Comparison of ENCODE assay signal across 8 cellular contexts in the genomic region with DNA sequence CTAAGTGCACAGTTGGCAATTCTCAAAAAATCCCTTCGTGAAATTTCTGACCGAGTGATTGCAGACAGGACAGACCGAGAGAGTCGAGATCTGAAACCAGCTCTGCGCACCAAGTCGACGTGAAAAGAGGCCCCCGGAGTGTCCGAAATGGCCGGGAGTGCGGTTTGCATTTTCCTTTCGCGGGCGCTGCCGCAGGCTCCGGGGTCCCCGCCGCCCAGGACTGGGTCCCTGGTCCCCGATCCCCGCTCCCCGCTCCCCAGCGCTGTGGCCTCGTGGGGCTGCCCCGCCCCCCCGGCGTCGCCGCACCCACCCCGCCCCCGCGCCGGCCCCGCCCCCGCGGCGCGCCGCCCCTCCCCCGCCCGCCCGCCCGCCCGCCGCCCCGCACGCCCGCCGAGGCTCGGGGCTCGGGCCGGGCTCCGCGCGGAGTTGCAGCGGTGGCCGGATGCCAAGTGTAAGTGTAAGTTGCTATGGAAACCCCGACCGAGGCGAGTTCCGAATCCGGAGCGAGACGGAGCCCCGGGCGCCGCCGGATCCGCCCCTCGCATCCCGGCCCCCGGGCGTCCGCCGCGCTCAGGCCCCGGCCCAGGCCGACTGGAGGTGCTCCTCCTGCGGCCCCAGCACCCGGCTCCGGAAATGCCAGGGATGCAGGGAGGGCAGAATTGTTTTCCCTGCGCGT. TPM values are rescaled to one million over a fixed set of nuclear protein-coding genes. Genes with fewer than 3 reads are reported as not detected.
DNase-seq lines count a peak whose midpoint lies in the region; ATAC-seq, FAIRE-seq and TF ChIP-seq lines count a peak whose summit lies in the region.

No MANE protein-coding gene starts in this region.

- no TSS peak for BruUV-seq in endothelial cell of umbilical vein (replicated peaks; lab: Mats Ljungman, UMichigan)

- H3K4me2 ChIP-seq in endothelial cell of umbilical vein (ENCODE audit: insufficient read depth, low read length) (peak overlapping the region; percentile 95), mesendoderm (ENCODE audit: low read length) (peak overlapping the region; percentile 53)

- intact Hi-C loops in endothelial cell of umbilical vein (cut with micrococcal nuclease) = loop anchor here (10.0 kb wide), 1 partner anchor 801 kb away; the partner anchor contains the start of gene SKIDA1

- no peak overlapping the region for H3K27ac Mint-ChIP-seq in stimulated activated naive CD8-positive, alpha-beta T cell treated with anti-CD3 and anti-CD28 coated beads, Interleukin-15, amount 100 ng/mL, for 72 hours

- peak overlapping the region; percentile 12 for H2AFZ ChIP-seq in endothelial cell of umbilical vein (ENCODE audit: low read depth, low read length)

- no peak for TF ChIP-seq CTCF in AG10803 (conservative IDR thresholded peaks at IDR 0.05; ENCODE audit: low read length)
- TF ChIP-seq CTCF in endothelial cell of umbilical vein (IDR thresholded peaks at IDR 0.05; ENCODE audit: extremely low read depth in 1 of 2, insufficient read depth in 1 of 2, low read depth in 1 of 2, low read length in 2 of 2) = no peak

- peaks cover 29% of the 10 kb centered on the region for H3K4me1 Mint-ChIP-seq in stimulated activated naive CD8-positive, alpha-beta T cell treated with anti-CD3 and anti-CD28 coated beads, Interleukin-15, amount 100 ng/mL, for 72 hours

- H3K9me1 ChIP-seq in endothelial cell of umbilical vein (replicated peaks; ENCODE audit: control insufficient read depth, extremely low read depth, insufficient read depth, low read length) = no peaks in the 10 kb centered on the region

- no peak overlapping the region for H2AK5ac ChIP-seq in mesendoderm (ENCODE audit: low read length)

- H3K9ac ChIP-seq in endothelial cell of umbilical vein (replicated peaks; ENCODE audit: extremely low read depth, insufficient read depth, low read length) = peak overlapping the region; percentile 44
- peak overlapping the region; percentile 43 for H3K9ac ChIP-seq in mesendoderm (ENCODE audit: low read length)

- peak; percentile 52 for ATAC-seq in GM18907 (IDR thresholded peaks at IDR 0.05; ENCODE audit: unreplicated experiment)
- ATAC-seq in HG03095 (IDR thresholded peaks at IDR 0.05; ENCODE audit: unreplicated experiment) = peak; percentile 39
- ATAC-seq in stimulated activated naive CD8-positive, alpha-beta T cell treated with anti-CD3 and anti-CD28 coated beads, Interleukin-15, amount 100 ng/mL, for 72 hours = peak; percentile 71

- TF ChIP-seq POLR2A in endothelial cell of umbilical vein (IDR thresholded peaks at IDR 0.05; ENCODE audit: low read depth, low read length) = no peak

- dilution Hi-C loops in endothelial cell of umbilical vein (cut with MboI; ENCODE audit: extremely low pct_ligation_motif_present, low sequenced_read_pairs) = no loop called here

- POLR2A ChIA-PET in endothelial cell of umbilical vein (lab: Charles Lee) = no interaction called here

- H3K79me2 ChIP-seq in endothelial cell of umbilical vein (ENCODE audit: control insufficient read depth, insufficient read depth, low read length) = no peaks in the 10 kb centered on the region
- no peaks in the 10 kb centered on the region for H3K79me2 ChIP-seq in mesendoderm (ENCODE audit: control insufficient read depth, insufficient read depth, low read length)

- DNase-seq in AG10803 (ENCODE audit: low read depth) = peak; percentile 63
- peak; percentile 56 to 73 for DNase-seq in NOMO-1 (lab: John Stamatoyannopoulos, UW; ENCODE audit: unreplicated experiment in 2 of 2)
- DNase-seq in activated T-cell treated with anti-CD3 and anti-CD28 coated beads for 4 hours = peak; percentile 40
- DNase-seq in endothelial cell of umbilical vein (ENCODE audit: low read depth, low spot score) = peak; percentile 62
- peak; percentile 88 for DNase-seq in mesendoderm
- peak; percentile 67 to 78 for DNase-seq in stimulated activated naive CD8-positive, alpha-beta T cell treated with anti-CD3 and anti-CD28 coated beads, Interleukin-15, amount 100 ng/mL, for 72 hours

- H3K56ac ChIP-seq in mesendoderm (ENCODE audit: low read length) = peak overlapping the region; percentile 37

- no peaks in the 10 kb centered on the region for H3K9me3 Mint-ChIP-seq in stimulated activated naive CD8-positive, alpha-beta T cell treated with anti-CD3 and anti-CD28 coated beads, Interleukin-15, amount 100 ng/mL, for 72 hours

- peaks cover 10% of the 10 kb centered on the region for H4K20me1 ChIP-seq in endothelial cell of umbilical vein (replicated peaks; ENCODE audit: control insufficient read depth, extremely low read depth, insufficient read depth, low read length)

- H2BK15ac ChIP-seq in mesendoderm (replicated peaks; ENCODE audit: low read depth) = no peak overlapping the region

- peaks cover 23 to 32% of the 10 kb centered on the region in 2 experiments for H3K27me3 ChIP-seq in endothelial cell of umbilical vein (ENCODE audit: control insufficient read depth in 2 of 2, insufficient read depth in 2 of 2, low read length in 2 of 2)
- H3K27me3 ChIP-seq in mesendoderm (ENCODE audit: insufficient read depth, low read length, poor library complexity) = peaks cover 28% of the 10 kb centered on the region

- H3K23ac ChIP-seq in mesendoderm (ENCODE audit: low read length) = no peak overlapping the region

- H4K5ac ChIP-seq in mesendoderm (ENCODE audit: low read length) = no peak overlapping the region

- H3K4ac ChIP-seq in mesendoderm (ENCODE audit: low read depth, low read length) = peak overlapping the region; percentile 10

- no peak overlapping the region for H3K27ac ChIP-seq in endothelial cell of umbilical vein (ENCODE audit: insufficient read depth, low read depth, low read length)
- peak overlapping the region; percentile 11 for H3K27ac ChIP-seq in mesendoderm (ENCODE audit: low read depth, low read length)

- FAIRE-seq in endothelial cell of umbilical vein (lab: Jason Lieb, UNC) = peak; percentile 82

- H3K9me3 ChIP-seq in endothelial cell of umbilical vein (replicated peaks; ENCODE audit: control insufficient read depth, insufficient read depth, low read length) = no peaks in the 10 kb centered on the region

- no peaks in the 10 kb centered on the region for H3K79me1 ChIP-seq in mesendoderm (ENCODE audit: low read length)

- H3K4me1 ChIP-seq in endothelial cell of umbilical vein (ENCODE audit: control insufficient read depth, extremely low read depth, insufficient read depth, low read length) (peaks cover 18% of the 10 kb centered on the region), mesendoderm (ENCODE audit: control insufficient read depth, low read depth, low read length) (peaks cover 5% of the 10 kb centered on the region)

- peaks cover 42% of the 10 kb centered on the region for H3K27me3 Mint-ChIP-seq in stimulated activated naive CD8-positive, alpha-beta T cell treated with anti-CD3 and anti-CD28 coated beads, Interleukin-15, amount 100 ng/mL, for 72 hours

- peak overlapping the region; percentile 83 for H3K18ac ChIP-seq in mesendoderm (ENCODE audit: low read length)

- CTCF ChIA-PET in endothelial cell of umbilical vein (lab: Charles Lee) = interaction anchor here (0.6 to 1.0 kb wide), 3 partner anchors 9 to 222 kb away, joined by 3 read pairs; partner anchors contain the start of gene COMMD3

- no peak overlapping the region for H2BK120ac ChIP-seq in mesendoderm (ENCODE audit: low read depth, low read length)

- no peak overlapping the region for H2BK5ac ChIP-seq in mesendoderm (ENCODE audit: low read length)

- no peak overlapping the region for H4K8ac ChIP-seq in mesendoderm (ENCODE audit: low read depth, low read length)

- peaks cover 3 to 6% of the 10 kb centered on the region in 2 experiments for H3K36me3 ChIP-seq in endothelial cell of umbilical vein (ENCODE audit: control insufficient read depth in 2 of 2, extremely low read depth in 1 of 2, insufficient read depth in 2 of 2, low read length in 2 of 2)
- H3K36me3 ChIP-seq in mesendoderm (ENCODE audit: control insufficient read depth, insufficient read depth, low read length) = no peaks in the 10 kb centered on the region

- peak overlapping the region; percentile 75 to 81 for H3K4me3 Mint-ChIP-seq in stimulated activated naive CD8-positive, alpha-beta T cell treated with anti-CD3 and anti-CD28 coated beads, Interleukin-15, amount 100 ng/mL, for 72 hours

- H3K4me3 ChIP-seq in AG10803 (ENCODE audit: low read length) (peak overlapping the region; percentile 68), endothelial cell of umbilical vein (replicated peaks in 1 of 3; ENCODE audit: insufficient read depth in 1 of 3, low read depth in 1 of 3, low read length in 3 of 3) (peak overlapping the region; percentile 64 to 83 (median 82)), mesendoderm (ENCODE audit: low read length) (peak overlapping the region; percentile 20)

- no CpG with 5 or more reads among the region's 82 CpGs for WGBS in mesendoderm (ENCODE audit: extremely low coverage, insufficient coverage, low lambda C conversion rate)

RNA-seq across cellular contexts. Expression of gene BMI1, which starts 4.5 kb away (rescaled TPM):
- total RNA-seq in endothelial cell of umbilical vein = 21.0 and 25.1 TPM in 2 replicates
- 12.0 and 13.0 TPM in 2 replicates for polyA plus RNA-seq in endothelial cell of umbilical vein
- polyA plus RNA-seq in endothelial cell of umbilical vein (2011; cell fraction: cytosol; rRNA removed) = 17.1 and 17.5 TPM in 2 replicates
- 31.3 and 34.0 TPM in 2 replicates for polyA plus RNA-seq in endothelial cell of umbilical vein (2011; cell fraction: nucleus; rRNA removed)
- polyA plus RNA-seq in endothelial cell of umbilical vein (2012) = 34.3 and 45.3 TPM in 2 replicates
- 53.9 and 91.8 TPM in 2 replicates for polyA minus RNA-seq in endothelial cell of umbilical vein
- 21.7 TPM for polyA minus RNA-seq in endothelial cell of umbilical vein (2011; cell fraction: cytosol; rRNA and poly(A)+ RNA removed)
- 11.4 and 17.4 TPM in 2 replicates for polyA minus RNA-seq in endothelial cell of umbilical vein (2011; cell fraction: nucleus; rRNA and poly(A)+ RNA removed)
- 5.0 TPM for polyA plus RNA-seq in mesendoderm (2013, experiment 1 of 2)
- polyA plus RNA-seq in mesendoderm (2013, experiment 2 of 2) = 4.8 TPM

RNA-seq across cellular contexts. Expression of gene COMMD3, which starts 9.2 kb away (rescaled TPM):
- total RNA-seq in endothelial cell of umbilical vein = 48.9 and 49.8 TPM in 2 replicates
- polyA plus RNA-seq in endothelial cell of umbilical vein = 21.0 and 22.5 TPM in 2 replicates
- polyA plus RNA-seq in endothelial cell of umbilical vein (2011; cell fraction: cytosol; rRNA removed) = 33.2 and 40.0 TPM in 2 replicates
- polyA plus RNA-seq in endothelial cell of umbilical vein (2011; cell fraction: nucleus; rRNA removed) = 39.6 and 58.7 TPM in 2 replicates
- 36.5 and 60.6 TPM in 2 replicates for polyA plus RNA-seq in endothelial cell of umbilical vein (2012)
- polyA minus RNA-seq in endothelial cell of umbilical vein = 6.3 and 10.6 TPM in 2 replicates
- 3.5 TPM for polyA minus RNA-seq in endothelial cell of umbilical vein (2011; cell fraction: cytosol; rRNA and poly(A)+ RNA removed)
- polyA minus RNA-seq in endothelial cell of umbilical vein (2011; cell fraction: nucleus; rRNA and poly(A)+ RNA removed) = 12.6 and 15.6 TPM in 2 replicates
- polyA plus RNA-seq in mesendoderm (2013, experiment 1 of 2) = 3.0 TPM
- 2.8 TPM for polyA plus RNA-seq in mesendoderm (2013, experiment 2 of 2)

RNA-seq across cellular contexts. Expression of gene SPAG6, which starts 19.9 kb away (rescaled TPM):
- not detected in 2 replicates for total RNA-seq in endothelial cell of umbilical vein
- not detected in 2 replicates for polyA plus RNA-seq in endothelial cell of umbilical vein
- polyA plus RNA-seq in endothelial cell of umbilical vein (2011; cell fraction: cytosol; rRNA removed) = not detected in 2 replicates
- polyA plus RNA-seq in endothelial cell of umbilical vein (2011; cell fraction: nucleus; rRNA removed) = not detected in 2 replicates
- 0.09 TPM in 1 of 2 replicates, not detected in the other for polyA plus RNA-seq in endothelial cell of umbilical vein (2012)
- not detected in 2 replicates for polyA minus RNA-seq in endothelial cell of umbilical vein
- polyA minus RNA-seq in endothelial cell of umbilical vein (2011; cell fraction: cytosol; rRNA and poly(A)+ RNA removed) = not detected
- not detected in 2 replicates for polyA minus RNA-seq in endothelial cell of umbilical vein (2011; cell fraction: nucleus; rRNA and poly(A)+ RNA removed)
- 0.10 TPM for polyA plus RNA-seq in mesendoderm (2013, experiment 1 of 2)
- polyA plus RNA-seq in mesendoderm (2013, experiment 2 of 2) = 0.06 TPM

Comparison
In these comparisons a context has a peak if more than half of its experiments do, and no peak if none do; other contexts are left out.
1. H3K4me3 ChIP-seq: peak in every context shown above with its lines; median percentile 82 in endothelial cell of umbilical vein; 68 in AG10803; 20 in mesendoderm.